10 cellular contexts compared by ENCODE assay signal in genomic region chr2:3576325-3576630, GRCh38. TPM values are rescaled to one million over a fixed set of nuclear protein-coding genes. Genes with fewer than 3 reads are reported as not detected.
A peak's percentile ranks its signal among the peaks of the same experiment; 100 is the strongest.
DNase-seq lines count a peak whose midpoint lies in the region; ATAC-seq and TF ChIP-seq lines count a peak whose summit lies in the region.
"Not testable (repeated sequence)": the region's sequence is repeated elsewhere in the genome, so short reads cannot be mapped to it uniquely, and the experiment has no call there.
"Had no signal": no experiment of that assay in that cellular context is flagged by ENCODE, and none has a peak within 500 bp of the region (broad histone marks: within the 10 kb centered on the region; RNA-seq: fewer than 3 reads in every experiment).

No MANE protein-coding gene starts in this region.

- H4K20me1 ChIP-seq in MM.1S (ENCODE audit: insufficient read depth, low read length): peaks cover 18% of the 10 kb centered on the region

- not testable (repeated sequence) for BruUV-seq in Calu3 (replicated peaks; lab: Mats Ljungman, UMichigan); MCF 10A (replicated peaks; lab: Mats Ljungman, UMichigan)

- H3K36me3 Mint-ChIP-seq in Calu3 (ENCODE audit: insufficient read depth, unreplicated experiment) (peaks cover 67% of the 10 kb centered on the region), MCF 10A (ENCODE audit: insufficient read depth, unreplicated experiment) (peaks cover 64% of the 10 kb centered on the region), memory B cell (peaks cover 36% of the 10 kb centered on the region), progenitor cell of endocrine pancreas (ENCODE audit: insufficient read depth) (peaks cover 36% of the 10 kb centered on the region), type B pancreatic cell (peaks cover 41% of the 10 kb centered on the region)
- H3K36me3 Mint-ChIP-seq in activated CD4-positive, alpha-beta memory T cell treated with anti-CD3 and anti-CD28 coated beads for 36 hours: peaks cover 56% of the 10 kb centered on the region

- H3F3A ChIP-seq in MM.1S (ENCODE audit: insufficient read depth, low read length): peaks cover 14% of the 10 kb centered on the region

- peak overlapping the region; percentile 91; the same call in 1 of the 2 replicates for H3K9ac ChIP-seq in MM.1S (ENCODE audit: low read length)

- H3K9me3 Mint-ChIP-seq in Calu3 (ENCODE audit: low read depth, unreplicated experiment); activated CD4-positive, alpha-beta memory T cell treated with anti-CD3 and anti-CD28 coated beads for 36 hours; MCF 10A (ENCODE audit: unreplicated experiment); memory B cell; progenitor cell of endocrine pancreas (ENCODE audit: low read depth); type B pancreatic cell: not testable (repeated sequence)

- not testable (repeated sequence) for DNase-seq in Calu3; MM.1S; activated CD4-positive, alpha-beta memory T cell treated with anti-CD3 and anti-CD28 coated beads for 36 hours; MCF 10A (ENCODE audit: unreplicated experiment); fibroblast of the aortic adventitia (ENCODE audit: low read depth); memory B cell (ENCODE audit: low spot score in 2 of 2); progenitor cell of endocrine pancreas (ENCODE audit: low spot score, unreplicated experiment); type B pancreatic cell (ENCODE audit: extremely low spot score, unreplicated experiment)

- not testable (repeated sequence) for H3K4me1 ChIP-seq in MM.1S (ENCODE audit: low read length)

- CTCF ChIA-PET in Calu3 (lab: Charles Lee): interaction anchor here (0.6 kb wide), 1 partner anchor 282 kb away, joined by 3 read pairs; no protein-coding TSS in a partner anchor
- CTCF ChIA-PET in activated CD4-positive, alpha-beta memory T cell treated with anti-CD3 and anti-CD28 coated beads for 36 hours (lab: Charles Lee): interaction anchor here (0.9 to 1.3 kb wide), 3 partner anchors 8 to 76 kb away, joined by 3 to 4 read pairs (median 4); partner anchors contain the start of gene RNASEH1
- CTCF ChIA-PET in MCF 10A (lab: Yijun Ruan, JAX): interaction anchor here (0.9 to 1.3 kb wide), 2 partner anchors 76 to 151 kb away, joined by 3 to 6 read pairs; no protein-coding TSS in a partner anchor

- H3K27ac Mint-ChIP-seq in Calu3 (ENCODE audit: unreplicated experiment) (peak overlapping the region; percentile 96), MCF 10A (ENCODE audit: low read depth, unreplicated experiment) (peak overlapping the region; percentile 91), memory B cell (peak overlapping the region; percentile 95), progenitor cell of endocrine pancreas (peak overlapping the region; percentile 99), type B pancreatic cell (peak overlapping the region; percentile 97)
- peak overlapping the region; percentile 93 for H3K27ac Mint-ChIP-seq in activated CD4-positive, alpha-beta memory T cell treated with anti-CD3 and anti-CD28 coated beads for 36 hours

- TF ChIP-seq CTCF in Calu3 (IDR thresholded peaks at IDR 0.05; ENCODE audit: unreplicated experiment); MM.1S (IDR thresholded peaks at IDR 0.05; ENCODE audit: low read length); MCF 10A (IDR thresholded peaks at IDR 0.05; ENCODE audit: unreplicated experiment); fibroblast of the aortic adventitia (IDR thresholded peaks at IDR 0.05; ENCODE audit: insufficient read depth, low read length); progenitor cell of endocrine pancreas (IDR thresholded peaks at IDR 0.05; ENCODE audit: unreplicated experiment); type B pancreatic cell (conservative IDR thresholded peaks at IDR 0.05): not testable (repeated sequence)

- peak overlapping the region; percentile 75 for H3K4me2 ChIP-seq in MM.1S (ENCODE audit: low read depth, low read length)

- not testable (repeated sequence) for H3K27ac ChIP-seq in MM.1S (ENCODE audit: low read length)

- peaks cover 57% of the 10 kb centered on the region for H3K79me2 ChIP-seq in MM.1S (ENCODE audit: low read length)

- H3K9me3 ChIP-seq in MM.1S (replicated peaks; ENCODE audit: insufficient read depth, low read length): not testable (repeated sequence)

- H3K27me3 Mint-ChIP-seq in Calu3 (ENCODE audit: unreplicated experiment); activated CD4-positive, alpha-beta memory T cell treated with anti-CD3 and anti-CD28 coated beads for 36 hours; MCF 10A (ENCODE audit: insufficient read depth, unreplicated experiment); memory B cell; progenitor cell of endocrine pancreas; type B pancreatic cell: not testable (repeated sequence)

- H3K27me3 ChIP-seq in MM.1S (replicated peaks; ENCODE audit: insufficient read depth, low read length): not testable (repeated sequence)

- ATAC-seq in memory B cell (ENCODE audit: low read depth): not testable (repeated sequence)

- H3K4me3 ChIP-seq in MM.1S (ENCODE audit: low read length) (peak overlapping the region; percentile 98), fibroblast of the aortic adventitia (ENCODE audit: low read depth, low read length) (peak overlapping the region; percentile 92)

- POLR2A ChIA-PET in activated CD4-positive, alpha-beta memory T cell treated with anti-CD3 and anti-CD28 coated beads for 36 hours (lab: Charles Lee): interaction anchor here (1.2 to 7.7 kb wide), 5 partner anchors 9 to 75 kb away, joined by 3 to 61 read pairs (median 5); partner anchors contain the start of genes ADI1 and RNASEH1
- POLR2A ChIA-PET in MCF 10A (lab: Yijun Ruan, JAX): interaction anchor here (0.5 to 2.7 kb wide), 15 partner anchors 8 to 318 kb away, joined by 3 to 22 read pairs (median 3); partner anchors contain the start of genes EIPR1 and RNASEH1

- not testable (repeated sequence) for H3K9me2 ChIP-seq in MM.1S (replicated peaks; ENCODE audit: insufficient read depth, low read length)

- H2AFZ ChIP-seq in MM.1S (ENCODE audit: low read length): not testable (repeated sequence)

- peaks cover 36% of the 10 kb centered on the region for H3K36me3 ChIP-seq in MM.1S (replicated peaks; ENCODE audit: insufficient read depth, low read length)

- H3K4me3 Mint-ChIP-seq in Calu3 (ENCODE audit: low read depth, unreplicated experiment) (peak overlapping the region; percentile 93), MCF 10A (ENCODE audit: unreplicated experiment) (peak overlapping the region; percentile 85), memory B cell (peak overlapping the region; percentile 85), progenitor cell of endocrine pancreas (ENCODE audit: low read depth) (peak overlapping the region; percentile 95), type B pancreatic cell (peak overlapping the region; percentile 98)
- peak overlapping the region; percentile 98 for H3K4me3 Mint-ChIP-seq in activated CD4-positive, alpha-beta memory T cell treated with anti-CD3 and anti-CD28 coated beads for 36 hours

- H3K4me1 Mint-ChIP-seq in Calu3 (ENCODE audit: low read depth, unreplicated experiment) (peaks cover 37% of the 10 kb centered on the region), MCF 10A (ENCODE audit: insufficient read depth, unreplicated experiment) (peaks cover 39% of the 10 kb centered on the region), memory B cell (peaks cover 33% of the 10 kb centered on the region), progenitor cell of endocrine pancreas (ENCODE audit: low read depth) (peaks cover 32% of the 10 kb centered on the region), type B pancreatic cell (ENCODE audit: unreplicated experiment) (peaks cover 41% of the 10 kb centered on the region)
- H3K4me1 Mint-ChIP-seq in activated CD4-positive, alpha-beta memory T cell treated with anti-CD3 and anti-CD28 coated beads for 36 hours (ENCODE audit: low read depth): peaks cover 46% of the 10 kb centered on the region

- intact Hi-C loops in Calu3 (cut with micrococcal nuclease; ENCODE audit: unreplicated experiment): loop anchor here (5.0 kb wide), 1 partner anchor 76 kb away; no protein-coding TSS in a partner anchor
- intact Hi-C loops in activated CD4-positive, alpha-beta memory T cell treated with anti-CD3 and anti-CD28 coated beads for 36 hours (cut with micrococcal nuclease); MCF 10A (cut with micrococcal nuclease): not testable (repeated sequence)

RNA-seq across cellular contexts. Expression of gene RPS7, which starts 1.2 kb away (rescaled TPM):
- total RNA-seq in Calu3 (2022): 1,135 and 1,226 TPM in 2 replicates
- total RNA-seq in activated CD4-positive, alpha-beta memory T cell treated with anti-CD3 and anti-CD28 coated beads for 36 hours: 1,000 to 10,000 TPM; 1,694 to 1,737 TPM
- total RNA-seq in MCF 10A (2022): 1,765 and 1,834 TPM in 2 replicates
- total RNA-seq in fibroblast of the aortic adventitia (ENCODE audit: low replicate concordance): 2,605 and 11,651 TPM in 2 replicates
- total RNA-seq in progenitor cell of endocrine pancreas: 1,422 and 1,517 TPM in 2 replicates
- 1,678 and 1,855 TPM in 2 replicates for total RNA-seq in type B pancreatic cell (ENCODE audit: low replicate concordance)

RNA-seq across cellular contexts. Expression of gene RNASEH1, which starts 18.1 kb away (rescaled TPM):
- total RNA-seq in Calu3 (2022): 29.8 and 30.2 TPM in 2 replicates
- total RNA-seq in activated CD4-positive, alpha-beta memory T cell treated with anti-CD3 and anti-CD28 coated beads for 36 hours: 10 to 100 TPM; 23.6 to 24.8 TPM
- 43.2 and 48.3 TPM in 2 replicates for total RNA-seq in MCF 10A (2022)
- total RNA-seq in fibroblast of the aortic adventitia (ENCODE audit: low replicate concordance): 29.2 and 33.4 TPM in 2 replicates
- total RNA-seq in progenitor cell of endocrine pancreas: 18.5 and 21.8 TPM in 2 replicates
- total RNA-seq in type B pancreatic cell (ENCODE audit: low replicate concordance): 19.3 and 21.7 TPM in 2 replicates

RNA-seq across cellular contexts. Expression of gene COLEC11, which starts 18.6 kb away (rescaled TPM):
- total RNA-seq in Calu3 (2022) (not detected in 2 replicates), MCF 10A (2022) (not detected in 2 replicates), fibroblast of the aortic adventitia (ENCODE audit: low replicate concordance) (0.09 and 0.65 TPM in 2 replicates), progenitor cell of endocrine pancreas (not detected in 2 replicates), type B pancreatic cell (ENCODE audit: low replicate concordance) (0.33 and 0.63 TPM in 2 replicates)
- under 1 TPM in 1 of 2 experiments, not detected in 1; 0.31 TPM for total RNA-seq in activated CD4-positive, alpha-beta memory T cell treated with anti-CD3 and anti-CD28 coated beads for 36 hours
- total RNA-seq: HT-29, SK-MEL-5 had no signal

RNA-seq across cellular contexts. Expression of gene ADI1, which starts 56.9 kb away (rescaled TPM):
- total RNA-seq in Calu3 (2022) (30.1 and 32.6 TPM in 2 replicates), MCF 10A (2022) (50.1 and 61.9 TPM in 2 replicates), fibroblast of the aortic adventitia (ENCODE audit: low replicate concordance) (41.6 and 44.7 TPM in 2 replicates), progenitor cell of endocrine pancreas (41.8 and 46.6 TPM in 2 replicates), type B pancreatic cell (ENCODE audit: low replicate concordance) (40.0 and 54.7 TPM in 2 replicates)
- 10 to 100 TPM; 36.0 to 36.4 TPM for total RNA-seq in activated CD4-positive, alpha-beta memory T cell treated with anti-CD3 and anti-CD28 coated beads for 36 hours
